1 cellular context compared by ENCODE assay signal in genomic region chr1:177181631-177182291, GRCh38.
A peak's percentile ranks its signal among the peaks of the same experiment; 100 is the strongest.
TF ChIP-seq lines count a peak whose summit lies in the region.

No MANE protein-coding gene starts in this region.

TF ChIP-seq in K562, 482 proteins besides CTCF, POLR2A, EP300 and RAD21 (continued from another document and continues in another):
- TF ChIP-seq BCLAF1 (IDR thresholded peaks at IDR 0.05; ENCODE audit: borderline replicate concordance in 1 of 2, control insufficient read depth in 1 of 2, low read depth in 2 of 2, low read length in 1 of 2): no peak
- TF ChIP-seq ARID1B (IDR thresholded peaks at IDR 0.05): peak; percentile 21; the same call in 1 of the 2 replicates
- no peak for TF ChIP-seq FUS (optimal IDR thresholded peaks at IDR 0.05; ENCODE audit: low read depth, low read length)
- TF ChIP-seq MEF2A (IDR thresholded peaks at IDR 0.05; ENCODE audit: control insufficient read depth, low read depth, low read length): no peak
- TF ChIP-seq CCNT2 (IDR thresholded peaks at IDR 0.05; ENCODE audit: borderline replicate concordance, extremely low read depth, insufficient read length, low read depth, low read length): no peak
- TF ChIP-seq ZNF592 (IDR thresholded peaks at IDR 0.05): no peak
- no peak for TF ChIP-seq CREB1 (IDR thresholded peaks at IDR 0.05)
- TF ChIP-seq CREB1 (CRISPR knock-in tag; IDR thresholded peaks at IDR 0.05): no peak
- no peak for TF ChIP-seq SRSF7 (optimal IDR thresholded peaks at IDR 0.05; ENCODE audit: low read depth, low read length)
- TF ChIP-seq THAP7 (CRISPR knock-in tag; IDR thresholded peaks at IDR 0.05): no peak
- TF ChIP-seq MAX (CRISPR knock-in tag; IDR thresholded peaks at IDR 0.05): no peak
- TF ChIP-seq NELFE (IDR thresholded peaks at IDR 0.05; ENCODE audit: insufficient read depth, insufficient read length): no peak
- peak; percentile 44; the same call in 1 of the 2 replicates for TF ChIP-seq ETV5 (CRISPR knock-in tag; IDR thresholded peaks at IDR 0.05; ENCODE audit: low read depth)
- no peak for TF ChIP-seq ZMIZ1 (IDR thresholded peaks at IDR 0.05; ENCODE audit: low read depth in 2 of 2, low read length in 2 of 2)
- TF ChIP-seq ZC3H8 (IDR thresholded peaks at IDR 0.05): no peak
- TF ChIP-seq MAZ (CRISPR knock-in tag; conservative IDR thresholded peaks at IDR 0.05 in 1 of 2, IDR thresholded peaks at IDR 0.05 in 1 of 2): peak in 1 of 2 experiments; percentile 50; a peak in 1 of 4 replicates
- TF ChIP-seq CGGBP1 (CRISPR knock-in tag; IDR thresholded peaks at IDR 0.05): no peak
- no peak for TF ChIP-seq EP400 (IDR thresholded peaks at IDR 0.05)
- no peak for TF ChIP-seq DPF2 (IDR thresholded peaks at IDR 0.05)
- no peak for TF ChIP-seq ZNF764 (CRISPR knock-in tag; IDR thresholded peaks at IDR 0.05; ENCODE audit: low read depth)
- no peak for TF ChIP-seq LCOR (CRISPR knock-in tag; IDR thresholded peaks at IDR 0.05)
- TF ChIP-seq RCOR1 (IDR thresholded peaks at IDR 0.05; ENCODE audit: borderline replicate concordance in 1 of 2, low read depth in 2 of 2, low read length in 2 of 2): no peak
- no peak for TF ChIP-seq MED1 (CRISPR knock-in tag; IDR thresholded peaks at IDR 0.05; ENCODE audit: borderline replicate concordance)
- TF ChIP-seq HIVEP1 (CRISPR knock-in tag; IDR thresholded peaks at IDR 0.05): no peak
- TF ChIP-seq ZNF77 (CRISPR knock-in tag; IDR thresholded peaks at IDR 0.05): no peak
- no peak for TF ChIP-seq ZNF217 (CRISPR knock-in tag; IDR thresholded peaks at IDR 0.05)
- no peak for TF ChIP-seq HOXB6 (CRISPR knock-in tag; IDR thresholded peaks at IDR 0.05; ENCODE audit: borderline replicate concordance)
- no peak for TF ChIP-seq SP1 (CRISPR knock-in tag; IDR thresholded peaks at IDR 0.05)
- peak; percentile 61; the same call in 1 of the 2 replicates for TF ChIP-seq ETV1 (tag; conservative IDR thresholded peaks at IDR 0.05; ENCODE audit: low read depth)
- TF ChIP-seq ZNF512 (tag; IDR thresholded peaks at IDR 0.05): no peak
- TF ChIP-seq NUFIP1 (IDR thresholded peaks at IDR 0.05; ENCODE audit: partially characterized antibody): no peak
- TF ChIP-seq ZNF318 (IDR thresholded peaks at IDR 0.05; ENCODE audit: borderline replicate concordance in 1 of 2, low read depth in 1 of 2): no peak
- no peak for TF ChIP-seq ZNF282 (CRISPR knock-in tag; IDR thresholded peaks at IDR 0.05)
- TF ChIP-seq E2F5 (CRISPR knock-in tag; IDR thresholded peaks at IDR 0.05): no peak
- no peak for TF ChIP-seq RFX5 (IDR thresholded peaks at IDR 0.05; ENCODE audit: low read depth, low read length)
